Comparison of ENCODE assay signal across 22 cellular contexts in the genomic region with DNA sequence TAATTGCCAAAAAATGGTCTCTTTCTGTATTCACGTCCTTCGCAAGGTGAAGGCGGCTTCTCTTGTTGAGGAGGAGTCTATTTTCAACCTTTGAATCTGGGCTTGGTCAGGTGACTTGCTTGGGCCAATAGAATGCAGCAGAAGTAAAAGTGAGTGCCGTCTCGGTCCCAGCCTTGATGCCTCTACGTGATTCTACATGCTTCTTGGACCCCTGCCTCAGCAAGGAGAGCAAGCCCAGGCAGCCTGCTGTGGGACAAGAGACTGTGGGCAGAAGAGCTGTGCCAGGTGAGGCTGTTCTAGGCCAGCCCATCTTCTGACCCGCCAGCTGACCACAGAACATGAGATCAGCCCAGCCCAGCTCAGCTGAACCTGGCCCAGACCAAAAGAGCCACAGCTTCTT. TPM values are rescaled to one million over a fixed set of nuclear protein-coding genes. Genes with fewer than 3 reads are reported as not detected.
DNase-seq lines count a peak whose midpoint lies in the region; ATAC-seq, FAIRE-seq and TF ChIP-seq lines count a peak whose summit lies in the region.
"Had no signal": no experiment of that assay in that cellular context is flagged by ENCODE, and none has a peak within 500 bp of the region (broad histone marks: within the 10 kb centered on the region; RNA-seq: fewer than 3 reads in every experiment).

No MANE protein-coding gene starts in this region.

- H2AFZ ChIP-seq in OCI-LY7 (ENCODE audit: low read length) (peak overlapping the region; percentile 16; the same call in 1 of the 2 replicates), keratinocyte (ENCODE audit: control insufficient read depth, low read length) (peak overlapping the region; percentile 79)

- H3K4me1 ChIP-seq in OCI-LY7 (ENCODE audit: insufficient read depth, low read length, poor library complexity, severe bottlenecking) (peaks cover 42% of the 10 kb centered on the region), keratinocyte (ENCODE audit: control insufficient read depth, extremely low read depth, insufficient read depth, low read length) (no peaks in the 10 kb centered on the region), testis (no peaks in the 10 kb centered on the region), body of pancreas (no peaks in the 10 kb centered on the region), gastrocnemius medialis (no peaks in the 10 kb centered on the region)
- H3K4me1 ChIP-seq: SJSA1 had no signal

- WGBS in testis, 2 donors: 67 to 75% methylated on average over 5 to 7 of the region's 7 CpGs
- WGBS in body of pancreas, 2 donors: 79 to 89% methylated on average over 6 to 7 of the region's 7 CpGs

- H3K9me1 ChIP-seq in keratinocyte (ENCODE audit: control insufficient read depth, extremely low read depth, insufficient read depth, low read length): no peaks in the 10 kb centered on the region

- intact Hi-C loops in OCI-LY7 (cut with micrococcal nuclease; ENCODE audit: unreplicated experiment) (no loop called here), testis (cut with DNase I; ENCODE audit: low total_unique reads) (no loop called here), body of pancreas (cut with DNase I) (no loop called here), gastrocnemius medialis (cut with DNase I; ENCODE audit: low total_unique reads) (no loop called here)

- POLR2A ChIA-PET in OCI-LY7 (lab: Charles Lee): interaction anchor here (0.6 kb wide), 1 partner anchor 201 kb away, joined by 5 read pairs; no protein-coding TSS in a partner anchor

- BruUV-seq in OCI-LY7 (replicated peaks; lab: Mats Ljungman, UMichigan): no TSS peak

- CTCF ChIA-PET in OCI-LY7 (lab: Charles Lee; ENCODE audit: unreplicated experiment): interaction anchor here (0.7 kb wide), 1 partner anchor 8 kb away, joined by 3 read pairs; no protein-coding TSS in a partner anchor

- no peaks in the 10 kb centered on the region for H3K79me2 ChIP-seq in OCI-LY7 (ENCODE audit: insufficient read depth, low read depth, low read length)
- no peaks in the 10 kb centered on the region for H3K79me2 ChIP-seq in keratinocyte (ENCODE audit: control insufficient read depth, insufficient read depth, low read length)

- no peak overlapping the region for H3K27ac ChIP-seq in OCI-LY7 (ENCODE audit: low read depth, low read length, poor library complexity, severe bottlenecking)
- H3K27ac ChIP-seq in keratinocyte (ENCODE audit: control insufficient read depth, insufficient read depth, low read length): no peak overlapping the region
- H3K27ac ChIP-seq in testis: no peak overlapping the region
- H3K27ac ChIP-seq in body of pancreas: no peak overlapping the region
- no peak overlapping the region for H3K27ac ChIP-seq in gastrocnemius medialis
- H3K27ac ChIP-seq: C4-2B, SJSA1 had no signal

- DNase-seq in OCI-LY7 (ENCODE audit: low spot score) (no peak), bronchial epithelial cell (ENCODE audit: low read depth) (peak; percentile 67), keratinocyte (ENCODE audit: low read depth, low spot score) (peak; percentile 5), testis (peak; percentile 30), body of pancreas (no peak), NAMALWA (ENCODE audit: low spot score) (no peak), gastrocnemius medialis (no peak)
- DNase-seq: ACHN, DMS79 treated with DMSO at 0.1 percent for 48 hours, GF-D8, IMR-90, Karpas-422, MG63, NCI-H1092, NCI-H1436 treated with DMSO at 0.1 percent for 48 hours, NCI-H2029, NCI-H345, NCI-H524 treated with DMSO at 0.1 percent for 48 hours had no signal

- H3K36me3 ChIP-seq in OCI-LY7 (ENCODE audit: insufficient read depth, low read length) (no peaks in the 10 kb centered on the region; the same call in 1 of the 2 replicates), bronchial epithelial cell (ENCODE audit: control insufficient read depth, insufficient read depth, low read length) (no peaks in the 10 kb centered on the region), keratinocyte (ENCODE audit: control insufficient read depth in 2 of 2, extremely low read depth in 1 of 2, insufficient read depth in 2 of 2, low read length in 2 of 2) (no peaks in the 10 kb centered on the region), testis (ENCODE audit: low read depth, missing control alignments) (no peaks in the 10 kb centered on the region), body of pancreas (replicated peaks in 1 of 2; ENCODE audit: insufficient read depth in 1 of 2, low read depth in 2 of 2) (no peaks in the 10 kb centered on the region), gastrocnemius medialis (no peaks in the 10 kb centered on the region)
- H3K36me3 ChIP-seq: MG63, SJSA1 had no signal

- H4K20me1 ChIP-seq in OCI-LY7 (ENCODE audit: insufficient read depth, low read length) (no peaks in the 10 kb centered on the region), keratinocyte (ENCODE audit: control insufficient read depth, extremely low read depth, insufficient read depth, low read length) (no peaks in the 10 kb centered on the region)

- H3K9ac ChIP-seq in keratinocyte (ENCODE audit: control insufficient read depth, extremely low read depth, insufficient read depth, low read length): no peak overlapping the region

- H3K27me3 ChIP-seq in bronchial epithelial cell (ENCODE audit: control insufficient read depth, insufficient read depth, low read length) (peaks cover 4% of the 10 kb centered on the region), keratinocyte (ENCODE audit: control insufficient read depth, extremely low read depth, insufficient read depth, low read length) (peaks cover 2% of the 10 kb centered on the region), testis (no peaks in the 10 kb centered on the region), body of pancreas (no peaks in the 10 kb centered on the region), gastrocnemius medialis (no peaks in the 10 kb centered on the region)
- H3K27me3 ChIP-seq: MG63 had no signal

- H3K9me3 ChIP-seq in OCI-LY7 (ENCODE audit: low read length) (peaks cover 7% of the 10 kb centered on the region; the same call in 1 of the 2 replicates), keratinocyte (ENCODE audit: control insufficient read depth, low read depth, low read length) (no peaks in the 10 kb centered on the region), testis (no peaks in the 10 kb centered on the region), body of pancreas (peaks cover 0 to 7% (median 0%) of the 10 kb centered on the region in 3 donors), gastrocnemius medialis (no peaks in the 10 kb centered on the region)
- H3K9me3 ChIP-seq: MG63, SJSA1 had no signal

- no peak for TF ChIP-seq POLR2A in testis (IDR thresholded peaks at IDR 0.05)
- TF ChIP-seq POLR2A in body of pancreas (IDR thresholded peaks at IDR 0.05): no peak
- no peak for TF ChIP-seq POLR2A in gastrocnemius medialis (IDR thresholded peaks at IDR 0.05)

- FAIRE-seq in bronchial epithelial cell (lab: Jason Lieb, UNC) (no peak), keratinocyte (lab: Jason Lieb, UNC) (peak; percentile 60)

- H3K4me3 ChIP-seq in OCI-LY7 (ENCODE audit: low read depth, low read length, poor library complexity, severe bottlenecking) (no peak overlapping the region), bronchial epithelial cell (ENCODE audit: low read depth, low read length) (no peak overlapping the region), keratinocyte (ENCODE audit: control insufficient read depth in 2 of 3, extremely low read depth in 1 of 3, insufficient read depth in 2 of 3, low read depth in 1 of 3, low read length in 3 of 3) (no peak overlapping the region), testis (peak overlapping the region in 1 of 2 donors; percentile 15), body of pancreas (no peak overlapping the region), gastrocnemius medialis (no peak overlapping the region)
- H3K4me3 ChIP-seq: MG63, SJSA1 had no signal

- dilution Hi-C loops in keratinocyte (cut with MboI; ENCODE audit: extremely low pct_ligation_motif_present, low sequenced_read_pairs): no loop called here

- no peak overlapping the region for H3K4me2 ChIP-seq in OCI-LY7 (ENCODE audit: low read length)
- peak overlapping the region; percentile 29 for H3K4me2 ChIP-seq in keratinocyte (ENCODE audit: control insufficient read depth, extremely low read depth, insufficient read depth, low read depth, low read length)

- TF ChIP-seq CTCF in OCI-LY7 (conservative IDR thresholded peaks at IDR 0.05; ENCODE audit: low read length): no peak
- no peak for TF ChIP-seq CTCF in bronchial epithelial cell (IDR thresholded peaks at IDR 0.05; ENCODE audit: insufficient read depth, low read length, severe bottlenecking)
- TF ChIP-seq CTCF in keratinocyte (optimal IDR thresholded peaks at IDR 0.05 in 1 of 3, IDR thresholded peaks at IDR 0.05 in 1 of 3, conservative IDR thresholded peaks at IDR 0.05 in 1 of 3; ENCODE audit: extremely low read depth in 1 of 3, insufficient read depth in 2 of 3, low read length in 3 of 3): no peak
- TF ChIP-seq CTCF in testis (IDR thresholded peaks at IDR 0.05): no peak
- TF ChIP-seq CTCF in body of pancreas (IDR thresholded peaks at IDR 0.05): no peak
- no peak for TF ChIP-seq CTCF in gastrocnemius medialis (IDR thresholded peaks at IDR 0.05 in 4 of 5, conservative IDR thresholded peaks at IDR 0.05 in 1 of 5)

- ATAC-seq in body of pancreas (no peak), gastrocnemius medialis (no peak)

- in situ Hi-C loops in gastrocnemius medialis (cut with MboI; ENCODE audit: low sequenced_read_pairs in 4 of 4): no loop called here

- H3K9me2 ChIP-seq in OCI-LY7 (ENCODE audit: insufficient read depth, low read length): no peaks in the 10 kb centered on the region

RNA-seq across cellular contexts. Expression of gene CCDC63, which starts 39.1 kb away (rescaled TPM):
- not detected in 2 replicates for total RNA-seq in OCI-LY7 (2014; rRNA removed; shearing (Covaris generic))
- total RNA-seq in OCI-LY7 (2022) (not detected in 2 replicates), bronchial epithelial cell (not detected in 2 replicates), testis (10 to 100 TPM in 1 of 2 donors, 1 to 10 TPM in 1; 9.0 to 12.4 TPM), body of pancreas (not detected), gastrocnemius medialis (not detected)
- polyA plus RNA-seq in keratinocyte (not detected in 3 replicates), testis (ENCODE audit: insufficient read depth, low read depth, low replicate concordance) (42.4 TPM)
- polyA plus RNA-seq in keratinocyte (2011; ENCODE audit: low read depth): 1.00 TPM
- 0.04 TPM in 1 of 2 replicates, not detected in the other for polyA plus RNA-seq in keratinocyte (2011; cell fraction: cytosol; rRNA removed)
- 0.11 TPM in 1 of 2 replicates, not detected in the other for polyA plus RNA-seq in keratinocyte (2011; cell fraction: nucleus; rRNA removed)
- polyA plus RNA-seq in keratinocyte (2012; ENCODE audit: low replicate concordance): 0.20 TPM in 1 of 2 replicates, not detected in the other
- polyA minus RNA-seq in keratinocyte: not detected in 3 replicates
- polyA minus RNA-seq in keratinocyte (2011; cell fraction: cytosol; rRNA and poly(A)+ RNA removed): not detected
- polyA minus RNA-seq in keratinocyte (2011; cell fraction: nucleus; rRNA and poly(A)+ RNA removed): not detected in 2 replicates
- total RNA-seq: H4, HT-29, IMR-90, SJSA1 had no signal
- polyA plus RNA-seq: IMR-90 had no signal

Comparison
In these comparisons a context has a peak if more than half of its experiments do, and no peak if none do; other contexts are left out.
1. DNase-seq: peak in bronchial epithelial cell (single experiment), keratinocyte (single experiment) and testis (single experiment); none in OCI-LY7 (single experiment), body of pancreas (0 of 4), NAMALWA (single experiment) and gastrocnemius medialis (0 of 2).
2. RNA of gene CCDC63, which starts 39.1 kb away (total RNA-seq): 9.0 to 12.4 TPM in testis; not detected in OCI-LY7, not detected in bronchial epithelial cell, not detected in body of pancreas and not detected in gastrocnemius medialis; every median in the first group is over 4 times any median in the second.